ENCODE assay signal across 1 cellular context in genomic region chr16:84116720-84117481, GRCh38.
TF ChIP-seq lines count a peak whose summit lies in the region.

Gene MBTPS1 (minus strand): TSS chr16:84116942. CDS start chr16:84101783, 15,159 bp downstream.

TF ChIP-seq in GM23338, 12 proteins besides CTCF, POLR2A, EP300 and RAD21 (continued from another document):
- TF ChIP-seq POLR2AphosphoS5 (IDR thresholded peaks at IDR 0.05; ENCODE audit: low read depth) (peak; percentile 82), STAT1 (IDR thresholded peaks at IDR 0.05; ENCODE audit: unreplicated experiment) (no peak)
